Comparison of ENCODE assay signal across 2 cellular contexts in the genomic region with DNA sequence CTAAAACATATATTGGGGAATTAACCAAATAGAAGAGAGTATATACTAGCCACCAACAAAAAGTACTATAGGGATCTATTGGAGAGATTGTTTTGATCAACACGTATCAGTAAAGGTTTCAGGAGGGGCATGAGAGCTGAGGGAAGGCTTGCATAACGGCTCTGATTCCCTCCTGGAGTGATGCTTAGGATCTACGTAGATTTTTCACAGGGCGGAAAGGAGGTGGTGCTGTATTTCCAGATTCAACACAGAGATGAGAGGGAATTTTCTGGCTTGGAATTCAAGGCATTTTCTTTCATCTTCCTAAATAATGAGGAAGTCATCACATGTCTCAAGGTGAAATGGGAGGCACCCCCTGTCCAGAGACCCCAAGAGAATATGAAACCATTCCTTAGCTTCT.
TF ChIP-seq lines count a peak whose summit lies in the region.

No MANE protein-coding gene starts in this region.

TF ChIP-seq in GM23338, 12 proteins besides CTCF, POLR2A, EP300 and RAD21 (continued from another document):
- TF ChIP-seq, protein P1, sequence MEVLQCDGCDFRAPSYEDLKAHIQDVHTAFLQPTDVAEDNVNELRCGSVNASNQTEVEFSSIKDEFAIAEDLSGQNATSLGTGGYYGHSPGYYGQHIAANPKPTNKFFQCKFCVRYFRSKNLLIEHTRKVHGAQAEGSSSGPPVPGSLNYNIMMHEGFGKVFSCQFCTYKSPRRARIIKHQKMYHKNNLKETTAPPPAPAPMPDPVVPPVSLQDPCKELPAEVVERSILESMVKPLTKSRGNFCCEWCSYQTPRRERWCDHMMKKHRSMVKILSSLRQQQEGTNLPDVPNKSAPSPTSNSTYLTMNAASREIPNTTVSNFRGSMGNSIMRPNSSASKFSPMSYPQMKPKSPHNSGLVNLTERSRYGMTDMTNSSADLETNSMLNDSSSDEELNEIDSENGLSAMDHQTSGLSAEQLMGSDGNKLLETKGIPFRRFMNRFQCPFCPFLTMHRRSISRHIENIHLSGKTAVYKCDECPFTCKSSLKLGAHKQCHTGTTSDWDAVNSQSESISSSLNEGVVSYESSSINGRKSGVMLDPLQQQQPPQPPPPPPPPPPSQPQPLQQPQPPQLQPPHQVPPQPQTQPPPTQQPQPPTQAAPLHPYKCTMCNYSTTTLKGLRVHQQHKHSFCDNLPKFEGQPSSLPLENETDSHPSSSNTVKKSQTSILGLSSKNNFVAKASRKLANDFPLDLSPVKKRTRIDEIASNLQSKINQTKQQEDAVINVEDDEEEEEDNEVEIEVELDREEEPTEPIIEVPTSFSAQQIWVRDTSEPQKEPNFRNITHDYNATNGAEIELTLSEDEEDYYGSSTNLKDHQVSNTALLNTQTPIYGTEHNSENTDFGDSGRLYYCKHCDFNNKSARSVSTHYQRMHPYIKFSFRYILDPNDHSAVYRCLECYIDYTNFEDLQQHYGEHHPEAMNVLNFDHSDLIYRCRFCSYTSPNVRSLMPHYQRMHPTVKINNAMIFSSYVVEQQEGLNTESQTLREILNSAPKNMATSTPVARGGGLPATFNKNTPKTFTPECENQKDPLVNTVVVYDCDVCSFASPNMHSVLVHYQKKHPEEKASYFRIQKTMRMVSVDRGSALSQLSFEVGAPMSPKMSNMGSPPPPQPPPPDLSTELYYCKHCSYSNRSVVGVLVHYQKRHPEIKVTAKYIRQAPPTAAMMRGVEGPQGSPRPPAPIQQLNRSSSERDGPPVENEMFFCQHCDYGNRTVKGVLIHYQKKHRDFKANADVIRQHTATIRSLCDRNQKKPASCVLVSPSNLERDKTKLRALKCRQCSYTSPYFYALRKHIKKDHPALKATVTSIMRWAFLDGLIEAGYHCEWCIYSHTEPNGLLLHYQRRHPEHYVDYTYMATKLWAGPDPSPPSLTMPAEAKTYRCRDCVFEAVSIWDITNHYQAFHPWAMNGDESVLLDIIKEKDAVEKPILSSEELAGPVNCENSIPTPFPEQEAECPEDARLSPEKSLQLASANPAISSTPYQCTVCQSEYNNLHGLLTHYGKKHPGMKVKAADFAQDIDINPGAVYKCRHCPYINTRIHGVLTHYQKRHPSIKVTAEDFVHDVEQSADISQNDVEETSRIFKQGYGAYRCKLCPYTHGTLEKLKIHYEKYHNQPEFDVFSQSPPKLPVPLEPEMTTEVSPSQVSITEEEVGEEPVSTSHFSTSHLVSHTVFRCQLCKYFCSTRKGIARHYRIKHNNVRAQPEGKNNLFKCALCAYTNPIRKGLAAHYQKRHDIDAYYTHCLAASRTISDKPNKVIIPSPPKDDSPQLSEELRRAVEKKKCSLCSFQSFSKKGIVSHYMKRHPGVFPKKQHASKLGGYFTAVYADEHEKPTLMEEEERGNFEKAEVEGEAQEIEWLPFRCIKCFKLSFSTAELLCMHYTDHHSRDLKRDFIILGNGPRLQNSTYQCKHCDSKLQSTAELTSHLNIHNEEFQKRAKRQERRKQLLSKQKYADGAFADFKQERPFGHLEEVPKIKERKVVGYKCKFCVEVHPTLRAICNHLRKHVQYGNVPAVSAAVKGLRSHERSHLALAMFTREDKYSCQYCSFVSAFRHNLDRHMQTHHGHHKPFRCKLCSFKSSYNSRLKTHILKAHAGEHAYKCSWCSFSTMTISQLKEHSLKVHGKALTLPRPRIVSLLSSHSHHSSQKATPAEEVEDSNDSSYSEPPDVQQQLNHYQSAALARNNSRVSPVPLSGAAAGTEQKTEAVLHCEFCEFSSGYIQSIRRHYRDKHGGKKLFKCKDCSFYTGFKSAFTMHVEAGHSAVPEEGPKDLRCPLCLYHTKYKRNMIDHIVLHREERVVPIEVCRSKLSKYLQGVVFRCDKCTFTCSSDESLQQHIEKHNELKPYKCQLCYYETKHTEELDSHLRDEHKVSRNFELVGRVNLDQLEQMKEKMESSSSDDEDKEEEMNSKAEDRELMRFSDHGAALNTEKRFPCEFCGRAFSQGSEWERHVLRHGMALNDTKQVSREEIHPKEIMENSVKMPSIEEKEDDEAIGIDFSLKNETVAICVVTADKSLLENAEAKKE (CRISPR knock-in tag; IDR thresholded peaks at IDR 0.05), result no peak
- no peak for TF ChIP-seq ZNF114 (CRISPR knock-in tag; IDR thresholded peaks at IDR 0.05)

TF ChIP-seq in H1, 55 proteins besides CTCF, POLR2A, EP300 and RAD21 (continued from another document):
- TF ChIP-seq, protein P2, sequence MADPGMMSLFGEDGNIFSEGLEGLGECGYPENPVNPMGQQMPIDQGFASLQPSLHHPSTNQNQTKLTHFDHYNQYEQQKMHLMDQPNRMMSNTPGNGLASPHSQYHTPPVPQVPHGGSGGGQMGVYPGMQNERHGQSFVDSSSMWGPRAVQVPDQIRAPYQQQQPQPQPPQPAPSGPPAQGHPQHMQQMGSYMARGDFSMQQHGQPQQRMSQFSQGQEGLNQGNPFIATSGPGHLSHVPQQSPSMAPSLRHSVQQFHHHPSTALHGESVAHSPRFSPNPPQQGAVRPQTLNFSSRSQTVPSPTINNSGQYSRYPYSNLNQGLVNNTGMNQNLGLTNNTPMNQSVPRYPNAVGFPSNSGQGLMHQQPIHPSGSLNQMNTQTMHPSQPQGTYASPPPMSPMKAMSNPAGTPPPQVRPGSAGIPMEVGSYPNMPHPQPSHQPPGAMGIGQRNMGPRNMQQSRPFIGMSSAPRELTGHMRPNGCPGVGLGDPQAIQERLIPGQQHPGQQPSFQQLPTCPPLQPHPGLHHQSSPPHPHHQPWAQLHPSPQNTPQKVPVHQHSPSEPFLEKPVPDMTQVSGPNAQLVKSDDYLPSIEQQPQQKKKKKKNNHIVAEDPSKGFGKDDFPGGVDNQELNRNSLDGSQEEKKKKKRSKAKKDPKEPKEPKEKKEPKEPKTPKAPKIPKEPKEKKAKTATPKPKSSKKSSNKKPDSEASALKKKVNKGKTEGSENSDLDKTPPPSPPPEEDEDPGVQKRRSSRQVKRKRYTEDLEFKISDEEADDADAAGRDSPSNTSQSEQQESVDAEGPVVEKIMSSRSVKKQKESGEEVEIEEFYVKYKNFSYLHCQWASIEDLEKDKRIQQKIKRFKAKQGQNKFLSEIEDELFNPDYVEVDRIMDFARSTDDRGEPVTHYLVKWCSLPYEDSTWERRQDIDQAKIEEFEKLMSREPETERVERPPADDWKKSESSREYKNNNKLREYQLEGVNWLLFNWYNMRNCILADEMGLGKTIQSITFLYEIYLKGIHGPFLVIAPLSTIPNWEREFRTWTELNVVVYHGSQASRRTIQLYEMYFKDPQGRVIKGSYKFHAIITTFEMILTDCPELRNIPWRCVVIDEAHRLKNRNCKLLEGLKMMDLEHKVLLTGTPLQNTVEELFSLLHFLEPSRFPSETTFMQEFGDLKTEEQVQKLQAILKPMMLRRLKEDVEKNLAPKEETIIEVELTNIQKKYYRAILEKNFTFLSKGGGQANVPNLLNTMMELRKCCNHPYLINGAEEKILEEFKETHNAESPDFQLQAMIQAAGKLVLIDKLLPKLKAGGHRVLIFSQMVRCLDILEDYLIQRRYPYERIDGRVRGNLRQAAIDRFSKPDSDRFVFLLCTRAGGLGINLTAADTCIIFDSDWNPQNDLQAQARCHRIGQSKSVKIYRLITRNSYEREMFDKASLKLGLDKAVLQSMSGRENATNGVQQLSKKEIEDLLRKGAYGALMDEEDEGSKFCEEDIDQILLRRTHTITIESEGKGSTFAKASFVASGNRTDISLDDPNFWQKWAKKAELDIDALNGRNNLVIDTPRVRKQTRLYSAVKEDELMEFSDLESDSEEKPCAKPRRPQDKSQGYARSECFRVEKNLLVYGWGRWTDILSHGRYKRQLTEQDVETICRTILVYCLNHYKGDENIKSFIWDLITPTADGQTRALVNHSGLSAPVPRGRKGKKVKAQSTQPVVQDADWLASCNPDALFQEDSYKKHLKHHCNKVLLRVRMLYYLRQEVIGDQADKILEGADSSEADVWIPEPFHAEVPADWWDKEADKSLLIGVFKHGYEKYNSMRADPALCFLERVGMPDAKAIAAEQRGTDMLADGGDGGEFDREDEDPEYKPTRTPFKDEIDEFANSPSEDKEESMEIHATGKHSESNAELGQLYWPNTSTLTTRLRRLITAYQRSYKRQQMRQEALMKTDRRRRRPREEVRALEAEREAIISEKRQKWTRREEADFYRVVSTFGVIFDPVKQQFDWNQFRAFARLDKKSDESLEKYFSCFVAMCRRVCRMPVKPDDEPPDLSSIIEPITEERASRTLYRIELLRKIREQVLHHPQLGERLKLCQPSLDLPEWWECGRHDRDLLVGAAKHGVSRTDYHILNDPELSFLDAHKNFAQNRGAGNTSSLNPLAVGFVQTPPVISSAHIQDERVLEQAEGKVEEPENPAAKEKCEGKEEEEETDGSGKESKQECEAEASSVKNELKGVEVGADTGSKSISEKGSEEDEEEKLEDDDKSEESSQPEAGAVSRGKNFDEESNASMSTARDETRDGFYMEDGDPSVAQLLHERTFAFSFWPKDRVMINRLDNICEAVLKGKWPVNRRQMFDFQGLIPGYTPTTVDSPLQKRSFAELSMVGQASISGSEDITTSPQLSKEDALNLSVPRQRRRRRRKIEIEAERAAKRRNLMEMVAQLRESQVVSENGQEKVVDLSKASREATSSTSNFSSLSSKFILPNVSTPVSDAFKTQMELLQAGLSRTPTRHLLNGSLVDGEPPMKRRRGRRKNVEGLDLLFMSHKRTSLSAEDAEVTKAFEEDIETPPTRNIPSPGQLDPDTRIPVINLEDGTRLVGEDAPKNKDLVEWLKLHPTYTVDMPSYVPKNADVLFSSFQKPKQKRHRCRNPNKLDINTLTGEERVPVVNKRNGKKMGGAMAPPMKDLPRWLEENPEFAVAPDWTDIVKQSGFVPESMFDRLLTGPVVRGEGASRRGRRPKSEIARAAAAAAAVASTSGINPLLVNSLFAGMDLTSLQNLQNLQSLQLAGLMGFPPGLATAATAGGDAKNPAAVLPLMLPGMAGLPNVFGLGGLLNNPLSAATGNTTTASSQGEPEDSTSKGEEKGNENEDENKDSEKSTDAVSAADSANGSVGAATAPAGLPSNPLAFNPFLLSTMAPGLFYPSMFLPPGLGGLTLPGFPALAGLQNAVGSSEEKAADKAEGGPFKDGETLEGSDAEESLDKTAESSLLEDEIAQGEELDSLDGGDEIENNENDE (IDR thresholded peaks at IDR 0.05; ENCODE audit: insufficient replicate concordance, low read length), result no peak
- no peak for TF ChIP-seq JUND (IDR thresholded peaks at IDR 0.05; ENCODE audit: low read length)
- TF ChIP-seq TBP (IDR thresholded peaks at IDR 0.05; ENCODE audit: low read depth, low read length), result no peak
- no peak for TF ChIP-seq CHD1 (IDR thresholded peaks at IDR 0.05; ENCODE audit: low read depth, low read length)
- TF ChIP-seq TAF1 (IDR thresholded peaks at IDR 0.05; ENCODE audit: low read depth, low read length), result no peak
